Comparison of ENCODE assay signal across 20 cellular contexts in genomic region chr7:155484483-155485399, GRCh38. TPM values are rescaled to one million over a fixed set of nuclear protein-coding genes. Genes with fewer than 3 reads are reported as not detected.
DNase-seq lines count a peak whose midpoint lies in the region; ATAC-seq, FAIRE-seq and TF ChIP-seq lines count a peak whose summit lies in the region.
"Had no signal": no experiment of that assay in that cellular context is flagged by ENCODE, and none has a peak within 500 bp of the region (broad histone marks: within the 10 kb centered on the region; RNA-seq: fewer than 3 reads in every experiment).

No MANE protein-coding gene starts in this region.

- peaks cover 80% of the 10 kb centered on the region for H3K27me3 Mint-ChIP-seq in type B pancreatic cell

- no peak for ATAC-seq in left lobe of liver

- H3K9me3 Mint-ChIP-seq in type B pancreatic cell = no peaks in the 10 kb centered on the region
- H3K9me3 Mint-ChIP-seq: CD8-positive, alpha-beta memory T cell had no signal

- peaks cover 3% of the 10 kb centered on the region for H3K36me3 Mint-ChIP-seq in type B pancreatic cell
- H3K36me3 Mint-ChIP-seq: CD8-positive, alpha-beta memory T cell had no signal

- H3K4me1 Mint-ChIP-seq in type B pancreatic cell (ENCODE audit: unreplicated experiment) = no peaks in the 10 kb centered on the region

- H3K4me3 Mint-ChIP-seq in type B pancreatic cell = no peak overlapping the region
- H3K4me3 Mint-ChIP-seq: CD8-positive, alpha-beta memory T cell had no signal

- intact Hi-C loops in head of caudate nucleus (cut with DNase I) = no loop called here

- FAIRE-seq in D721Med (lab: Jason Lieb, UNC) = no peak
- FAIRE-seq: A204.1, H54, RCC 7860 had no signal

- no peak overlapping the region for H3K27ac Mint-ChIP-seq in type B pancreatic cell

- DNase-seq in activated CD8-positive, alpha-beta memory T cell treated with anti-CD3 and anti-CD28 coated beads for 24 hours = peak; percentile 47
- no peak for DNase-seq in activated CD8-positive, alpha-beta memory T cell treated with anti-CD3 and anti-CD28 coated beads, Interleukin-2, amount 50 U/mL, for 4 hours
- peak; percentile 33 for DNase-seq in NCI-H526 treated with DMSO at 0.1 percent for 48 hours (lab: John Stamatoyannopoulos, UW)
- DNase-seq in left lobe of liver (ENCODE audit: low spot score) = peak; percentile 35
- peak; percentile 62 for DNase-seq in type B pancreatic cell (ENCODE audit: extremely low spot score, unreplicated experiment)
- no peak for DNase-seq in head of caudate nucleus
- no peak for DNase-seq in D721Med (ENCODE audit: insufficient read length, low spot score)
- DNase-seq: Calu3; CD8-positive, alpha-beta memory T cell; DMS53; GDM1; NCI-H1092; NCI-H1436; NCI-H1930; NCI-H345; NCI-H524 had no signal

- TF ChIP-seq CTCF in type B pancreatic cell (conservative IDR thresholded peaks at IDR 0.05) (no peak), D721Med (IDR thresholded peaks at IDR 0.05; ENCODE audit: insufficient read depth, missing control alignments) (no peak)

RNA-seq across cellular contexts. Expression of gene EN2, which starts 26.8 kb away (rescaled TPM):
- total RNA-seq in left lobe of liver = not detected
- 0.07 and 0.94 TPM in 2 replicates for total RNA-seq in type B pancreatic cell (ENCODE audit: low replicate concordance)
- total RNA-seq: CD8-positive, alpha-beta memory T cell; OCI-LY7 had no signal

Comparison
In these comparisons a context has a peak if more than half of its experiments do, and no peak if none do; other contexts are left out.
1. DNase-seq: peak in activated CD8-positive, alpha-beta memory T cell treated with anti-CD3 and anti-CD28 coated beads for 24 hours (single experiment), NCI-H526 treated with DMSO at 0.1 percent for 48 hours (single experiment), left lobe of liver (single experiment) and type B pancreatic cell (single experiment); none in activated CD8-positive, alpha-beta memory T cell treated with anti-CD3 and anti-CD28 coated beads, Interleukin-2, amount 50 U/mL, for 4 hours (single experiment), head of caudate nucleus (0 of 42) and D721Med (single experiment).